In the genomic region with DNA sequence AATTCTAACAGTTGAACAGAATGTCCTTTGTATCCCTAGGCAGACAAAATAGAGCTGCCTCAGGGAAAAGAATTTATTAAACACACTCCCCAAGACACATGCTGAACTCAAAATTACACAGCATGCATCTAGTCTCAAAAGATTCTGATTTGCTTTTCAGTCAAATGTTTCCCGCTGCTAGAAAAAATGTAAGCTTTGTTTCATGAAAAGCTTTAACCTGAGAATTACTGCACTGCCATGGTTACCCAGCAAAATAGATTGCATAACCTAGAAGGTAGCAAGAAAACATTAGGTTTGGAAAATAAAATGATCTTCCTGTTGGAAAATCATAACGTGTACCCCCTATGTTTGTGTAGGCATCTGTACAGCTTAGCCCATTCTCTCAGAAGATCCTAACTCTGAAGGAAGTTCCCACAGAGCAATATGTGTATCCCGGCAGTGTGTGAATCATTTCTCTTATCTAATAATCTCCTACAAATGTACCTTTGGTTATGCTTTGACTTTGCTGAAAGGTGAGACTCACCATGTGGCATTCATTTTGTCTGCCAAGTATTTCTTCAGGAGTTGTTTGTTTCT, we compare ENCODE assay signal across 17 cellular contexts.
A peak's percentile ranks its signal among the peaks of the same experiment; 100 is the strongest.
DNase-seq lines count a peak whose midpoint lies in the region; ATAC-seq, FAIRE-seq and TF ChIP-seq lines count a peak whose summit lies in the region.
"Had no signal": no experiment of that assay in that cellular context is flagged by ENCODE, and none has a peak within 500 bp of the region (broad histone marks: within the 10 kb centered on the region; RNA-seq: fewer than 3 reads in every experiment).

No MANE protein-coding gene starts in this region.

- CTCF ChIA-PET in A549 (lab: Yijun Ruan, JAX) = no interaction called here

- intact Hi-C loops in breast epithelium (cut with DNase I; ENCODE audit: low total_unique reads) = no loop called here

- H3K4me1 ChIP-seq in A549 (peaks cover 41% of the 10 kb centered on the region), breast epithelium (no peaks in the 10 kb centered on the region), mesodermal cell (ENCODE audit: control insufficient read depth, insufficient read depth, low read length, poor library complexity, severe bottlenecking) (peaks cover 24% of the 10 kb centered on the region)

- TF ChIP-seq POLR2A in A549 (IDR thresholded peaks at IDR 0.05; ENCODE audit: low read length) (no peak), breast epithelium (IDR thresholded peaks at IDR 0.05) (no peak)

- 1% methylated on average over 3 of the region's 3 CpGs for WGBS in A549 (ENCODE audit: missing lambda C conversion rate)
- WGBS in mesodermal cell (ENCODE audit: insufficient coverage in 2 of 2), 2 experiments = 53 to 80% methylated on average over 2 of the region's 3 CpGs

- TF ChIP-seq CTCF in A549 (IDR thresholded peaks at IDR 0.05) (no peak), breast epithelium (IDR thresholded peaks at IDR 0.05) (no peak), osteocyte (IDR thresholded peaks at IDR 0.05) (no peak)

- TF ChIP-seq EP300 in A549 (IDR thresholded peaks at IDR 0.05) = no peak

- H3K4me1 Mint-ChIP-seq in osteocyte (ENCODE audit: unreplicated experiment) = no peaks in the 10 kb centered on the region
- H3K4me1 Mint-ChIP-seq: activated CD8-positive, alpha-beta memory T cell treated with anti-CD3 and anti-CD28 coated beads, Interleukin-2, amount 10 ng/mL, durations not matched to agents 7 days and 5 days had no signal

- no peak for FAIRE-seq in A549 (lab: Jason Lieb, UNC)

- POLR2A ChIA-PET in A549 (lab: Yijun Ruan, JAX) = no interaction called here

- H3K4me2 ChIP-seq in A549 = peak overlapping the region; percentile 65

- H3K4me3 Mint-ChIP-seq in osteocyte (ENCODE audit: unreplicated experiment) = no peak overlapping the region
- H3K4me3 Mint-ChIP-seq: activated CD8-positive, alpha-beta memory T cell treated with anti-CD3 and anti-CD28 coated beads, Interleukin-2, amount 10 ng/mL, durations not matched to agents 7 days and 5 days had no signal

- H3K27me3 Mint-ChIP-seq in osteocyte (ENCODE audit: unreplicated experiment) = peaks cover 5% of the 10 kb centered on the region
- H3K27me3 Mint-ChIP-seq: activated CD8-positive, alpha-beta memory T cell treated with anti-CD3 and anti-CD28 coated beads, Interleukin-2, amount 10 ng/mL, durations not matched to agents 7 days and 5 days had no signal

- no peaks in the 10 kb centered on the region for H3K36me3 Mint-ChIP-seq in osteocyte (ENCODE audit: unreplicated experiment)
- H3K36me3 Mint-ChIP-seq: activated CD8-positive, alpha-beta memory T cell treated with anti-CD3 and anti-CD28 coated beads, Interleukin-2, amount 10 ng/mL, durations not matched to agents 7 days and 5 days had no signal

- H3K27ac Mint-ChIP-seq in osteocyte (ENCODE audit: unreplicated experiment) = no peak overlapping the region
- H3K27ac Mint-ChIP-seq: activated CD8-positive, alpha-beta memory T cell treated with anti-CD3 and anti-CD28 coated beads, Interleukin-2, amount 10 ng/mL, durations not matched to agents 7 days and 5 days had no signal

- no peaks in the 10 kb centered on the region for H3K27me3 ChIP-seq in breast epithelium
- H3K27me3 ChIP-seq: ovary had no signal

- H3K27ac ChIP-seq in A549 = peak overlapping the region; percentile 55 to 71
- H3K27ac ChIP-seq in breast epithelium = peak overlapping the region; percentile 20 to 56
- peak overlapping the region; percentile 79 for H3K27ac ChIP-seq in mesodermal cell (ENCODE audit: low read depth, low read length, severe bottlenecking)
- H3K27ac ChIP-seq: HL-60, ovary had no signal

- ATAC-seq in A549 = peak; percentile 64 to 92; a peak in 5 of 6 replicates
- ATAC-seq: activated CD8-positive, alpha-beta memory T cell treated with anti-CD3 and anti-CD28 coated beads, Interleukin-2, amount 10 ng/mL, durations not matched to agents 7 days and 5 days had no signal

- peak in 1 of 2 experiments; percentile 81 for DNase-seq in A549 (ENCODE audit: low read depth in 1 of 2, low spot score in 1 of 2)
- DNase-seq in M059J (ENCODE audit: low read depth) = peak; percentile 45
- no peak for DNase-seq in breast epithelium (ENCODE audit: low spot score in 2 of 2)
- no peak for DNase-seq in dedifferentiated amniotic fluid mesenchymal stem cell (ENCODE audit: extremely low spot score)
- DNase-seq in activated CD8-positive, alpha-beta memory T cell treated with anti-CD3 and anti-CD28 coated beads, Interleukin-2, amount 50 U/mL, for 4 hours = no peak
- no peak for DNase-seq in activated CD4-positive, CD25-positive, alpha-beta regulatory T cell treated with anti-CD3 and anti-CD28 coated beads, Interleukin-2, amount 50 U/mL, for 72 hours
- DNase-seq in osteocyte (ENCODE audit: extremely low spot score, unreplicated experiment) = no peak
- DNase-seq: activated CD8-positive, alpha-beta memory T cell treated with anti-CD3 and anti-CD28 coated beads, Interleukin-2, amount 10 ng/mL, durations not matched to agents 7 days and 5 days; activated naive CD4-positive, alpha-beta T cell treated with anti-CD3 and anti-CD28 coated beads, Interleukin-2, amount 50 U/mL, for 16 hours; cortex of kidney; DMS79; foreskin melanocyte; left cardiac atrium; NCI-H526; ovary had no signal

- no peak overlapping the region for H3K4me3 ChIP-seq in A549
- peak overlapping the region in 1 of 3 donors; percentile 1 for H3K4me3 ChIP-seq in breast epithelium
- H3K4me3 ChIP-seq in mesodermal cell (ENCODE audit: extremely low read depth, insufficient read depth, low read length, poor library complexity, severe bottlenecking) = no peak overlapping the region
- H3K4me3 ChIP-seq: ovary had no signal

- H3K36me3 ChIP-seq in breast epithelium (no peaks in the 10 kb centered on the region), mesodermal cell (ENCODE audit: control insufficient read depth, insufficient read depth, low read length) (no peaks in the 10 kb centered on the region)
- H3K36me3 ChIP-seq: ovary had no signal

- H3K9me3 ChIP-seq in A549 = no peaks in the 10 kb centered on the region
- H3K9me3 ChIP-seq in breast epithelium = no peaks in the 10 kb centered on the region
- H3K9me3 ChIP-seq in mesodermal cell (ENCODE audit: control insufficient read depth, low read length) = no peaks in the 10 kb centered on the region
- H3K9me3 ChIP-seq: ovary had no signal

- no peak for TF ChIP-seq RAD21 in A549 (conservative IDR thresholded peaks at IDR 0.05 in 1 of 2, IDR thresholded peaks at IDR 0.05 in 1 of 2)

- no peaks in the 10 kb centered on the region for H3K9me3 Mint-ChIP-seq in osteocyte (ENCODE audit: unreplicated experiment)

TF ChIP-seq in A549, 52 proteins besides CTCF, POLR2A, EP300 and RAD21:
- peak; percentile 36; the same call in 1 of the 2 replicates for TF ChIP-seq JUNB (IDR thresholded peaks at IDR 0.05)
- TF ChIP-seq RNF2 (IDR thresholded peaks at IDR 0.05; ENCODE audit: borderline replicate concordance, low read depth) = no peak
- TF ChIP-seq, protein P1, sequence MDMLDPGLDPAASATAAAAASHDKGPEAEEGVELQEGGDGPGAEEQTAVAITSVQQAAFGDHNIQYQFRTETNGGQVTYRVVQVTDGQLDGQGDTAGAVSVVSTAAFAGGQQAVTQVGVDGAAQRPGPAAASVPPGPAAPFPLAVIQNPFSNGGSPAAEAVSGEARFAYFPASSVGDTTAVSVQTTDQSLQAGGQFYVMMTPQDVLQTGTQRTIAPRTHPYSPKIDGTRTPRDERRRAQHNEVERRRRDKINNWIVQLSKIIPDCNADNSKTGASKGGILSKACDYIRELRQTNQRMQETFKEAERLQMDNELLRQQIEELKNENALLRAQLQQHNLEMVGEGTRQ (IDR thresholded peaks at IDR 0.05) = no peak
- TF ChIP-seq CEBPB (IDR thresholded peaks at IDR 0.05) = peak in 1 of 2 experiments; percentile 71; a peak in 2 of 4 replicates
- no peak for TF ChIP-seq FOSL2 (IDR thresholded peaks at IDR 0.05)
- TF ChIP-seq FOSL2 (CRISPR knock-in tag; IDR thresholded peaks at IDR 0.05) = peak; percentile 50; the same call in 1 of the 2 replicates
- peak; percentile 86 for TF ChIP-seq GATA3 (IDR thresholded peaks at IDR 0.05; ENCODE audit: borderline replicate concordance)
- TF ChIP-seq, protein P2, sequence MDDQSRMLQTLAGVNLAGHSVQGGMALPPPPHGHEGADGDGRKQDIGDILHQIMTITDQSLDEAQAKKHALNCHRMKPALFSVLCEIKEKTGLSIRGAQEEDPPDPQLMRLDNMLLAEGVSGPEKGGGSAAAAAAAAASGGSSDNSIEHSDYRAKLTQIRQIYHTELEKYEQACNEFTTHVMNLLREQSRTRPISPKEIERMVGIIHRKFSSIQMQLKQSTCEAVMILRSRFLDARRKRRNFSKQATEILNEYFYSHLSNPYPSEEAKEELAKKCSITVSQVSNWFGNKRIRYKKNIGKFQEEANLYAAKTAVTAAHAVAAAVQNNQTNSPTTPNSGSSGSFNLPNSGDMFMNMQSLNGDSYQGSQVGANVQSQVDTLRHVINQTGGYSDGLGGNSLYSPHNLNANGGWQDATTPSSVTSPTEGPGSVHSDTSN (IDR thresholded peaks at IDR 0.05) = no peak
